Comparison of ENCODE assay signal across 17 cellular contexts in genomic region chr4:30413915-30414314, GRCh38.
DNase-seq lines count a peak whose midpoint lies in the region; ATAC-seq, FAIRE-seq and TF ChIP-seq lines count a peak whose summit lies in the region.
"Had no signal": no experiment of that assay in that cellular context is flagged by ENCODE, and none has a peak within 500 bp of the region (broad histone marks: within the 10 kb centered on the region; RNA-seq: fewer than 3 reads in every experiment).

No MANE protein-coding gene starts in this region.

- H3K9ac ChIP-seq in HepG2 (ENCODE audit: insufficient read depth, low read depth, low read length) (no peak overlapping the region), K562 (ENCODE audit: insufficient read depth in 1 of 2, low read depth in 2 of 2, low read length in 2 of 2) (no peak overlapping the region)
- H3K9ac ChIP-seq: BLaER1 had no signal

- no peaks in the 10 kb centered on the region for H3K9me1 ChIP-seq in K562 (ENCODE audit: control insufficient read depth, insufficient read depth, low read length)

- H3K36me3 ChIP-seq in HepG2 (replicated peaks in 1 of 2; ENCODE audit: control insufficient read depth in 1 of 2, insufficient read depth in 2 of 2, low read length in 2 of 2) (no peaks in the 10 kb centered on the region), right lobe of liver (no peaks in the 10 kb centered on the region), K562 (ENCODE audit: control insufficient read depth, insufficient read depth, low read length) (no peaks in the 10 kb centered on the region)
- H3K36me3 ChIP-seq: BLaER1 had no signal

- no peak for TF ChIP-seq RAD21 in HepG2 (CRISPR knock-in tag; IDR thresholded peaks at IDR 0.05)
- no peak for TF ChIP-seq RAD21 in K562 (CRISPR knock-in tag; conservative IDR thresholded peaks at IDR 0.05 in 1 of 2, IDR thresholded peaks at IDR 0.05 in 1 of 2)

- in situ Hi-C loops in HepG2 (cut with HindIII; ENCODE audit: extremely low pct_ligation_motif_present, low pct_unique_long_range_greater_than_20kb) (no loop called here), K562 (cut with MboI) (no loop called here)

- ATAC-seq in HepG2 (no peak), right lobe of liver (no peak), K562 (no peak)
- ATAC-seq: GM23338 had no signal

- TF ChIP-seq CTCF in HepG2 (CRISPR knock-in tag; IDR thresholded peaks at IDR 0.05) (no peak), right lobe of liver (IDR thresholded peaks at IDR 0.05) (no peak), K562 (IDR thresholded peaks at IDR 0.05 in 2 of 3, conservative IDR thresholded peaks at IDR 0.05 in 1 of 3; ENCODE audit: insufficient read depth in 2 of 3, low read depth in 1 of 3, low read length in 3 of 3) (no peak)

- CTCF ChIA-PET in HepG2 (lab: Yijun Ruan, JAX; ENCODE audit: low intra/inter-chr PET ratio, low total read pairs) = no interaction called here
- CTCF ChIA-PET in K562 (lab: Yijun Ruan, JAX; ENCODE audit: low intra/inter-chr PET ratio) = no interaction called here

- BruUV-seq in HepG2 (replicated peaks; lab: Mats Ljungman, UMichigan) = no TSS peak
- BruUV-seq in K562 (replicated peaks; lab: Mats Ljungman, UMichigan) = no TSS peak

- no peak for DNase-seq in HepG2 (ENCODE audit: low spot score)
- no peak for DNase-seq in right lobe of liver
- DNase-seq in OCI-M1 (lab: John Stamatoyannopoulos, UW) = peak; percentile 10
- no peak for DNase-seq in K562 (ENCODE audit: extremely low read depth in 1 of 4, low spot score in 3 of 4)
- DNase-seq in activated CD4-positive, alpha-beta T cell treated with anti-CD3 and anti-CD28 coated beads, Interleukin-2, amount 50 U/mL, for 1 hour = no peak
- DNase-seq in NCI-H69 (lab: John Stamatoyannopoulos, UW) = no peak
- no peak for DNase-seq in NCI-H187 treated with DMSO at 0.1 percent for 48 hours (lab: John Stamatoyannopoulos, UW)
- DNase-seq: 8988T; CD4-positive, alpha-beta memory T cell; DMS153; DND-41; EL had no signal

- H2AFZ ChIP-seq in HepG2 (ENCODE audit: low read length) = no peak overlapping the region
- no peak overlapping the region for H2AFZ ChIP-seq in K562 (ENCODE audit: low read depth, low read length)
- H2AFZ ChIP-seq: GM23338 had no signal

- H3K4me2 ChIP-seq in HepG2 (ENCODE audit: low read depth, low read length) (no peak overlapping the region), K562 (ENCODE audit: insufficient read depth, low read length) (no peak overlapping the region)
- H3K4me2 ChIP-seq: BLaER1, GM23338 had no signal

- TF ChIP-seq EP300 in HepG2 (IDR thresholded peaks at IDR 0.05; ENCODE audit: low read depth in 2 of 2, low read length in 2 of 2) = no peak
- TF ChIP-seq EP300 in HepG2 (CRISPR knock-in tag; IDR thresholded peaks at IDR 0.05; ENCODE audit: borderline replicate concordance) = no peak
- TF ChIP-seq EP300 in K562 (IDR thresholded peaks at IDR 0.05; ENCODE audit: low read length) = no peak

- H3K4me1 ChIP-seq in HepG2 (ENCODE audit: insufficient read depth, low read length) (no peaks in the 10 kb centered on the region), right lobe of liver (no peaks in the 10 kb centered on the region), K562 (replicated peaks in 1 of 2; ENCODE audit: control insufficient read depth in 2 of 2, insufficient read depth in 2 of 2, low read length in 2 of 2) (no peaks in the 10 kb centered on the region)
- H3K4me1 ChIP-seq: BLaER1 had no signal

- POLR2A ChIA-PET in HepG2 (lab: Yijun Ruan, JAX) (no interaction called here), K562 (lab: Yijun Ruan, JAX) (no interaction called here)

- H4K20me1 ChIP-seq in HepG2 (ENCODE audit: insufficient read depth, low read length) = no peaks in the 10 kb centered on the region
- H4K20me1 ChIP-seq in K562 (replicated peaks; ENCODE audit: control insufficient read depth, insufficient read depth, low read length) = no peaks in the 10 kb centered on the region
- H4K20me1 ChIP-seq: BLaER1 had no signal

- no peak overlapping the region for H3K4me3 ChIP-seq in HepG2 (replicated peaks in 1 of 3; ENCODE audit: insufficient read depth in 1 of 3, low read depth in 2 of 3, low read length in 3 of 3)
- H3K4me3 ChIP-seq in right lobe of liver = no peak overlapping the region
- no peak overlapping the region for H3K4me3 ChIP-seq in K562
- H3K4me3 ChIP-seq: BLaER1, GM23338 had no signal

- TF ChIP-seq POLR2A in HepG2 (IDR thresholded peaks at IDR 0.05; ENCODE audit: insufficient read depth in 1 of 2, low read depth in 2 of 2, low read length in 2 of 2) (no peak), right lobe of liver (IDR thresholded peaks at IDR 0.05) (no peak), K562 (conservative IDR thresholded peaks at IDR 0.05) (no peak)

- H3K27ac ChIP-seq in HepG2 (ENCODE audit: extremely low read length, insufficient read depth, low read length) = no peak overlapping the region
- no peak overlapping the region for H3K27ac ChIP-seq in right lobe of liver
- no peak overlapping the region for H3K27ac ChIP-seq in K562 (ENCODE audit: extremely low read depth, low read depth, low read length)
- H3K27ac ChIP-seq: BLaER1 had no signal

- H3K79me2 ChIP-seq in HepG2 (ENCODE audit: insufficient read depth, low read length) (no peaks in the 10 kb centered on the region), K562 (ENCODE audit: control insufficient read depth, insufficient read depth, low read length) (no peaks in the 10 kb centered on the region)

- FAIRE-seq in HepG2 (lab: Jason Lieb, UNC) (no peak), K562 (lab: Jason Lieb, UNC) (no peak)
- FAIRE-seq: GM12891, GM19239, H54 had no signal

- H3K9me3 ChIP-seq in HepG2 (ENCODE audit: low read length) = peaks cover 84% of the 10 kb centered on the region
- peaks cover 0 to 13% (median 0%) of the 10 kb centered on the region in 4 donors for H3K9me3 ChIP-seq in right lobe of liver
- H3K9me3 ChIP-seq in K562 (replicated peaks; ENCODE audit: control insufficient read depth, insufficient read depth, low read depth, low read length) = no peaks in the 10 kb centered on the region

- H3K27me3 ChIP-seq in HepG2 (ENCODE audit: control insufficient read depth in 1 of 2, insufficient read depth in 2 of 2, low read length in 2 of 2) (no peaks in the 10 kb centered on the region), right lobe of liver (no peaks in the 10 kb centered on the region), K562 (ENCODE audit: control insufficient read depth in 2 of 2, insufficient read depth in 2 of 2, low read length in 2 of 2) (no peaks in the 10 kb centered on the region)
- H3K27me3 ChIP-seq: BLaER1 had no signal

- intact Hi-C loops in HepG2 (cut with micrococcal nuclease; ENCODE audit: unreplicated experiment) (no loop called here), right lobe of liver (cut with DNase I) (no loop called here), K562 (cut with micrococcal nuclease) (no loop called here)

TF ChIP-seq in HepG2, 621 proteins besides CTCF, POLR2A, EP300 and RAD21:
- no peak for TF ChIP-seq JUN (CRISPR knock-in tag; IDR thresholded peaks at IDR 0.05)
- TF ChIP-seq ZNF317 (CRISPR knock-in tag; IDR thresholded peaks at IDR 0.05) = peak; percentile 96

TF ChIP-seq in K562, 482 proteins besides CTCF, POLR2A, EP300 and RAD21:
- TF ChIP-seq NCOA4 (IDR thresholded peaks at IDR 0.05; ENCODE audit: partially characterized antibody) = no peak
- TF ChIP-seq TRIM28 (IDR thresholded peaks at IDR 0.05) = peak; percentile 76; the same call in 1 of the 2 replicates
- TF ChIP-seq CBX5 (IDR thresholded peaks at IDR 0.05; ENCODE audit: borderline replicate concordance, low read depth) = peak; percentile 40; the same call in 1 of the 2 replicates
- no peak for TF ChIP-seq HNRNPUL1 (IDR thresholded peaks at IDR 0.05; ENCODE audit: low read length)

Comparison
In these comparisons a context has a peak if more than half of its experiments do, and no peak if none do; other contexts are left out.
1. Of the 241 proteins assayed by ChIP-seq in both HepG2 and K562: peak only in HepG2: none; only in K562: CBX5; in both: none; in neither: 240.